37 cellular contexts compared by ENCODE assay signal in genomic region chr22:43693245-43693644, GRCh38.
"Had no signal": no experiment of that assay in that cellular context is flagged by ENCODE, and none has a peak within 500 bp of the region (broad histone marks: within the 10 kb centered on the region; RNA-seq: fewer than 3 reads in every experiment).

No MANE protein-coding gene starts in this region.

- H3K27ac Mint-ChIP-seq: activated CD4-positive, alpha-beta memory T cell treated with anti-CD3 and anti-CD28 coated beads, Interleukin-2, amount 10 ng/mL, durations not matched to agents 7 days and 5 days; activated CD4-positive, alpha-beta T cell treated with anti-CD3 and anti-CD28 coated beads for 36 hours; activated CD4-positive, alpha-beta T cell treated with anti-CD3 and anti-CD28 coated beads, Interleukin-2, amount 10 ng/mL, durations not matched to agents 7 days and 5 days; activated CD8-positive, alpha-beta memory T cell treated with anti-CD3 and anti-CD28 coated beads, Interleukin-2, amount 10 ng/mL, durations not matched to agents 7 days and 5 days; activated CD8-positive, alpha-beta T cell treated with anti-CD3 and anti-CD28 coated beads, Interleukin-2, amount 10 ng/mL, durations not matched to agents 7 days and 5 days; activated naive CD4-positive, alpha-beta T cell treated with anti-CD3 and anti-CD28 coated beads for 36 hours; activated naive CD4-positive, alpha-beta T cell treated with anti-CD3 and anti-CD28 coated beads, Interleukin-2, amount 50 U/mL, for 72 hours; activated naive CD8-positive, alpha-beta T cell treated with anti-CD3 and anti-CD28 coated beads for 36 hours; activated T-cell treated with anti-CD3 and anti-CD28 coated beads, Interleukin-2, amount 50 U/mL, for 24 hours; activated T-helper 17 cell treated with anti-CD3 and anti-CD28 coated beads, Interleukin-2, amount 50 U/mL, for 72 hours; T-helper 1 cell treated with Interleukin-12 subunit alpha and Interleukin-12 subunit beta and Interleukin-4 antibody, amounts not matched to agents 30 μg/mL and 1 μg/mL, for 36 hours; T-helper 2 cell treated with Interferon-gamma antibody and Interleukin-4, amounts not matched to agents 5 μg/mL and 100 μg/mL, for 36 hours; WTC11 had no signal

- DNase-seq: activated CD4-positive, alpha-beta memory T cell treated with anti-CD3 and anti-CD28 coated beads, Interleukin-2, amount 10 ng/mL, durations not matched to agents 7 days and 5 days; activated CD4-positive, alpha-beta T cell treated with anti-CD3 and anti-CD28 coated beads for 1 hour; activated CD4-positive, alpha-beta T cell treated with anti-CD3 and anti-CD28 coated beads for 36 hours; activated CD4-positive, alpha-beta T cell treated with anti-CD3 and anti-CD28 coated beads for 48 hours; activated CD4-positive, alpha-beta T cell treated with anti-CD3 and anti-CD28 coated beads, Interleukin-2, amount 10 ng/mL, durations not matched to agents 7 days and 5 days; activated CD4-positive, alpha-beta T cell treated with anti-CD3 and anti-CD28 coated beads, Interleukin-2, amount 50 U/mL, for 48 hours; activated CD4-positive, CD25-positive, alpha-beta regulatory T cell; activated CD8-positive, alpha-beta memory T cell treated with anti-CD3 and anti-CD28 coated beads for 24 hours; activated CD8-positive, alpha-beta memory T cell treated with anti-CD3 and anti-CD28 coated beads, Interleukin-2, amount 10 ng/mL, durations not matched to agents 7 days and 5 days; activated CD8-positive, alpha-beta memory T cell treated with anti-CD3 and anti-CD28 coated beads, Interleukin-2, amount 50 U/mL, for 48 hours; activated CD8-positive, alpha-beta T cell treated with anti-CD3 and anti-CD28 coated beads, Interleukin-2, amount 10 ng/mL, durations not matched to agents 7 days and 5 days; activated effector memory CD4-positive, alpha-beta T cell treated with anti-CD3 and anti-CD28 coated beads, Interleukin-2, amount 50 U/mL, for 16 hours; activated gamma-delta T cell treated with Interleukin-2 at 50 U/mL for 16 hours; activated naive CD4-positive, alpha-beta T cell; activated naive CD4-positive, alpha-beta T cell treated with anti-CD3 and anti-CD28 coated beads for 36 hours; activated naive CD4-positive, alpha-beta T cell treated with anti-CD3 and anti-CD28 coated beads, Interleukin-2, amount 50 U/mL, for 16 hours; activated naive CD8-positive, alpha-beta T cell treated with anti-CD3 and anti-CD28 coated beads for 36 hours; activated T-cell treated with anti-CD3 and anti-CD28 coated beads, Interleukin-2, amount 50 U/mL, for 24 hours; activated T-cell treated with anti-CD3 and anti-CD28 coated beads, Interleukin-2, amount 50 U/mL, for 48 hours; adrenal gland; amniotic stem cell; aorta; body of pancreas; brain microvascular endothelial cell; central memory CD4-positive, alpha-beta T cell; T-helper 1 cell; T-helper 2 cell; T-helper 9 cell; WERI-Rb-1 had no signal

- H3K4me3 ChIP-seq: adrenal gland, body of pancreas, breast epithelium had no signal

- H3K4me1 ChIP-seq: adrenal gland, body of pancreas, breast epithelium had no signal

- H3K36me3 Mint-ChIP-seq: activated CD8-positive, alpha-beta memory T cell treated with anti-CD3 and anti-CD28 coated beads, Interleukin-2, amount 10 ng/mL, durations not matched to agents 7 days and 5 days; WTC11 had no signal

- H3K9me3 Mint-ChIP-seq: activated CD4-positive, alpha-beta memory T cell treated with anti-CD3 and anti-CD28 coated beads, Interleukin-2, amount 10 ng/mL, durations not matched to agents 7 days and 5 days; activated CD4-positive, alpha-beta T cell treated with anti-CD3 and anti-CD28 coated beads, Interleukin-2, amount 10 ng/mL, durations not matched to agents 7 days and 5 days; T-helper 1 cell treated with Interleukin-12 subunit alpha and Interleukin-12 subunit beta and Interleukin-4 antibody, amounts not matched to agents 30 μg/mL and 1 μg/mL, for 36 hours; T-helper 2 cell treated with Interferon-gamma antibody and Interleukin-4, amounts not matched to agents 5 μg/mL and 100 μg/mL, for 36 hours had no signal

- H3K4me3 Mint-ChIP-seq: activated CD4-positive, alpha-beta memory T cell treated with anti-CD3 and anti-CD28 coated beads, Interleukin-2, amount 10 ng/mL, durations not matched to agents 7 days and 5 days; activated CD4-positive, alpha-beta T cell treated with anti-CD3 and anti-CD28 coated beads for 36 hours; activated CD4-positive, alpha-beta T cell treated with anti-CD3 and anti-CD28 coated beads, Interleukin-2, amount 10 ng/mL, durations not matched to agents 7 days and 5 days; activated CD8-positive, alpha-beta memory T cell treated with anti-CD3 and anti-CD28 coated beads, Interleukin-2, amount 10 ng/mL, durations not matched to agents 7 days and 5 days; activated CD8-positive, alpha-beta T cell treated with anti-CD3 and anti-CD28 coated beads, Interleukin-2, amount 10 ng/mL, durations not matched to agents 7 days and 5 days; activated naive CD4-positive, alpha-beta T cell treated with anti-CD3 and anti-CD28 coated beads for 36 hours; activated naive CD8-positive, alpha-beta T cell treated with anti-CD3 and anti-CD28 coated beads for 36 hours; activated T-cell treated with anti-CD3 and anti-CD28 coated beads, Interleukin-2, amount 50 U/mL, for 24 hours; activated T-helper 17 cell treated with anti-CD3 and anti-CD28 coated beads, Interleukin-2, amount 50 U/mL, for 72 hours; T-helper 1 cell treated with Interleukin-12 subunit alpha and Interleukin-12 subunit beta and Interleukin-4 antibody, amounts not matched to agents 30 μg/mL and 1 μg/mL, for 36 hours; T-helper 2 cell treated with Interferon-gamma antibody and Interleukin-4, amounts not matched to agents 5 μg/mL and 100 μg/mL, for 36 hours; WTC11 had no signal

- FAIRE-seq: astrocyte had no signal

- H3K27me3 ChIP-seq: adrenal gland, body of pancreas, brain microvascular endothelial cell, breast epithelium had no signal

- ATAC-seq: activated CD4-positive, alpha-beta T cell treated with anti-CD3 and anti-CD28 coated beads for 36 hours; activated CD4-positive, CD25-positive, alpha-beta regulatory T cell treated with anti-CD3 and anti-CD28 coated beads, Interleukin-2, amount 50 U/mL, for 24 hours; activated CD8-positive, alpha-beta memory T cell treated with anti-CD3 and anti-CD28 coated beads, Interleukin-2, amount 10 ng/mL, durations not matched to agents 7 days and 5 days; activated CD8-positive, alpha-beta T cell treated with anti-CD3 and anti-CD28 coated beads, Interleukin-2, amount 10 ng/mL, durations not matched to agents 7 days and 5 days; activated naive CD4-positive, alpha-beta T cell treated with anti-CD3 and anti-CD28 coated beads, Interleukin-2, amount 50 U/mL, for 72 hours; activated T-helper 17 cell treated with anti-CD3 and anti-CD28 coated beads, Interleukin-2, amount 50 U/mL, for 72 hours; body of pancreas; WTC11 had no signal

- H3K9me3 ChIP-seq: body of pancreas, breast epithelium had no signal

- H3K36me3 ChIP-seq: adrenal gland, brain microvascular endothelial cell, WERI-Rb-1 had no signal

- H3K27ac ChIP-seq: adrenal gland, body of pancreas, brain microvascular endothelial cell, breast epithelium, WERI-Rb-1 had no signal

- H3K4me1 Mint-ChIP-seq: activated CD4-positive, alpha-beta memory T cell treated with anti-CD3 and anti-CD28 coated beads, Interleukin-2, amount 10 ng/mL, durations not matched to agents 7 days and 5 days; activated CD4-positive, alpha-beta T cell treated with anti-CD3 and anti-CD28 coated beads for 36 hours; activated CD4-positive, alpha-beta T cell treated with anti-CD3 and anti-CD28 coated beads, Interleukin-2, amount 10 ng/mL, durations not matched to agents 7 days and 5 days; activated CD8-positive, alpha-beta memory T cell treated with anti-CD3 and anti-CD28 coated beads, Interleukin-2, amount 10 ng/mL, durations not matched to agents 7 days and 5 days; activated naive CD8-positive, alpha-beta T cell treated with anti-CD3 and anti-CD28 coated beads for 36 hours; activated T-helper 17 cell treated with anti-CD3 and anti-CD28 coated beads, Interleukin-2, amount 50 U/mL, for 72 hours had no signal
